20 cellular contexts compared by ENCODE assay signal in the genomic region with DNA sequence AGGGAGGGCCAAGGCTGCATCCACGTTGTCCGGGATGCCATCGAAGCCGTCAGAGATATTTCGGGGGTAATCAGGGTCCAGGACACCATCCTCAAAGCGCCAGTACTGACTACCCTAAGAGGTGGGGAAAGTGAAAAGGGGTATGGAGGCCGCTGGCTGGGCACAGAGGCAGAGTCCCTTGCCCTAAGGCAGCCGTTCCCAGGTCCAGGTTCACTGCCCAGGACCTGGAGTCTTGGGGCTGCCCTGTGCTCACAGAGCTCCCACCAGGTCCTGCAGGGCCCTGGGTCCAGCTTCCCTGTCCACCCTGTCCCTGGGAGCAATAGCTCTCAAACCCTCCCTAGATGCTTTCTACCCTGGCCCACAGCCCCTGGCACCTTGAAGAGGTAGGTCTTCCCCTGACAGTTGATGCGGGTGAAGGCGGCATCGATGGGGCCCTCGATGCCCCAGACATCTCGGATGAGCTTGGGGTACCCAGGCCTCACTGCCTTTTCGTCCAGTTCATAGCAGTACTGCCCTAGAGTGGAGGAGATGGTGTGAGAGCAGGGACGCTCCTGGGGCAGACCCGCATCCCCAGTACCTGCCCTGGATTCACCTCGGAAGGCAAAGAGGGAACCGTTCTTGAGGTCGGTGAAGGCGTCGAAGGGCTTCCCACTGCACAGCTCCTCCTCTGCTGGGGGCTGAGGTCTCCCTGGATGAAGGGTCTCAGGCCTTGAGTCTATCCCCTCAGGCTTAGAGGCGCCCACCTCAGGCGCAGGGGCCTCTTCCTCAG. TPM values are rescaled to one million over a fixed set of nuclear protein-coding genes. Genes with fewer than 3 reads are reported as not detected.
DNase-seq lines count a peak whose midpoint lies in the region; ATAC-seq, FAIRE-seq and TF ChIP-seq lines count a peak whose summit lies in the region.
"Had no signal": no experiment of that assay in that cellular context is flagged by ENCODE, and none has a peak within 500 bp of the region (broad histone marks: within the 10 kb centered on the region; RNA-seq: fewer than 3 reads in every experiment).

No MANE protein-coding gene starts in this region.

- no peak overlapping the region for H3K4me2 ChIP-seq in astrocyte (ENCODE audit: low read length)

- H3K4me1 ChIP-seq in left ventricle myocardium inferior (peaks cover 37% of the 10 kb centered on the region), astrocyte (ENCODE audit: insufficient read depth, low read length) (peaks cover 21% of the 10 kb centered on the region), upper lobe of right lung (peaks cover 28% of the 10 kb centered on the region), BE2C (peaks cover 5% of the 10 kb centered on the region; the same call in 1 of the 2 replicates)

- no peak for DNase-seq in left ventricle myocardium inferior
- no peak for DNase-seq in Right ventricle myocardium superior
- DNase-seq in astrocyte (ENCODE audit: low read depth): no peak
- no peak for DNase-seq in memory B cell (ENCODE audit: low spot score in 2 of 2)
- peak; percentile 59 for DNase-seq in upper lobe of right lung
- DNase-seq in GM20000 (ENCODE audit: low spot score): no peak
- no peak for DNase-seq in BE2C
- no peak for DNase-seq in NCI-H524 (lab: John Stamatoyannopoulos, UW)
- DNase-seq: DMS79 treated with DMSO at 0.1 percent for 48 hours, H7, NCI-H1417 treated with DMSO at 0.1 percent for 48 hours, NCI-H187 treated with DMSO at 0.1 percent for 48 hours, NCI-H226, NCI-H524 treated with DMSO at 0.1 percent for 48 hours had no signal

- H3K27ac ChIP-seq in left ventricle myocardium inferior (replicated peaks): peak overlapping the region; percentile 76
- no peak overlapping the region for H3K27ac ChIP-seq in astrocyte (ENCODE audit: low read depth, low read length)
- H3K27ac ChIP-seq in upper lobe of right lung: no peak overlapping the region

- no peak for FAIRE-seq in astrocyte (lab: Jason Lieb, UNC)
- FAIRE-seq: A204.1 had no signal

- no peak overlapping the region for H3K4me3 ChIP-seq in left ventricle myocardium inferior
- no peak overlapping the region for H3K4me3 ChIP-seq in astrocyte (ENCODE audit: insufficient read depth, low read depth, low read length)
- no peak overlapping the region for H3K4me3 ChIP-seq in upper lobe of right lung
- no peak overlapping the region for H3K4me3 ChIP-seq in BE2C (ENCODE audit: low read depth, low read length)
- H3K4me3 ChIP-seq: BLaER1 treated with 17β-estradiol and CSF1 and Interleukin-3, amounts not matched to agents 10 nM and 100 nM had no signal

- TF ChIP-seq CTCF in left ventricle myocardium inferior (IDR thresholded peaks at IDR 0.05; ENCODE audit: borderline replicate concordance): no peak
- no peak for TF ChIP-seq CTCF in astrocyte (IDR thresholded peaks at IDR 0.05; ENCODE audit: insufficient read depth, low read depth, low read length)
- no peak for TF ChIP-seq CTCF in upper lobe of right lung (IDR thresholded peaks at IDR 0.05)
- TF ChIP-seq CTCF in GM20000 (IDR thresholded peaks at IDR 0.05; ENCODE audit: extremely low read depth, missing control alignments): no peak
- TF ChIP-seq CTCF in BE2C (IDR thresholded peaks at IDR 0.05; ENCODE audit: low read depth, low read length): no peak

- H3K27ac Mint-ChIP-seq in astrocyte (ENCODE audit: unreplicated experiment): peak overlapping the region; percentile 14
- H3K27ac Mint-ChIP-seq in memory B cell: peak overlapping the region; percentile 31

- H3K9me3 Mint-ChIP-seq in astrocyte (ENCODE audit: unreplicated experiment) (no peaks in the 10 kb centered on the region), memory B cell (no peaks in the 10 kb centered on the region)
- H3K9me3 Mint-ChIP-seq: IgD-negative memory B cell had no signal

- H2AFZ ChIP-seq in astrocyte (ENCODE audit: low read depth, low read length): no peak overlapping the region

- H3K36me3 Mint-ChIP-seq in astrocyte (ENCODE audit: low read depth, unreplicated experiment) (peaks cover 7% of the 10 kb centered on the region), memory B cell (peaks cover 3% of the 10 kb centered on the region)
- H3K36me3 Mint-ChIP-seq: IgD-negative memory B cell had no signal

- peaks cover 6% of the 10 kb centered on the region for H3K79me2 ChIP-seq in astrocyte (ENCODE audit: insufficient read depth, low read length)

- ATAC-seq in Right ventricle myocardium superior (ENCODE audit: poor library complexity) (no peak), memory B cell (ENCODE audit: low read depth) (no peak), upper lobe of right lung (no peak)
- ATAC-seq: Panc1 had no signal

- H4K20me1 ChIP-seq in astrocyte (ENCODE audit: insufficient read depth, low read length): peaks cover 19% of the 10 kb centered on the region

- peaks cover 15% of the 10 kb centered on the region for H3K4me1 Mint-ChIP-seq in astrocyte (ENCODE audit: low read depth, unreplicated experiment)
- H3K4me1 Mint-ChIP-seq in memory B cell: peaks cover 21% of the 10 kb centered on the region

- no peaks in the 10 kb centered on the region for H3K27me3 ChIP-seq in left ventricle myocardium inferior (ENCODE audit: low read depth)
- no peaks in the 10 kb centered on the region for H3K27me3 ChIP-seq in astrocyte (ENCODE audit: insufficient read depth, low read length)
- no peaks in the 10 kb centered on the region for H3K27me3 ChIP-seq in upper lobe of right lung
- H3K27me3 ChIP-seq in BE2C: no peaks in the 10 kb centered on the region
- H3K27me3 ChIP-seq: BLaER1 treated with 17β-estradiol and CSF1 and Interleukin-3, amounts not matched to agents 10 nM and 100 nM had no signal

- H3K9ac ChIP-seq in astrocyte (ENCODE audit: low read length): no peak overlapping the region

- H3K4me3 Mint-ChIP-seq in astrocyte (ENCODE audit: unreplicated experiment) (no peak overlapping the region), memory B cell (no peak overlapping the region)

- intact Hi-C loops in left ventricle myocardium inferior (cut with micrococcal nuclease) (no loop called here), Right ventricle myocardium superior (cut with DNase I) (no loop called here), upper lobe of right lung (cut with DNase I) (no loop called here)

- H3K27me3 Mint-ChIP-seq in astrocyte (ENCODE audit: low read depth, unreplicated experiment) (peaks cover 9% of the 10 kb centered on the region), memory B cell (no peaks in the 10 kb centered on the region)
- H3K27me3 Mint-ChIP-seq: IgD-negative memory B cell had no signal

- H3K9me3 ChIP-seq in left ventricle myocardium inferior (replicated peaks): no peaks in the 10 kb centered on the region
- H3K9me3 ChIP-seq in astrocyte (ENCODE audit: insufficient read depth, low read depth, low read length): no peaks in the 10 kb centered on the region
- H3K9me3 ChIP-seq in upper lobe of right lung: no peaks in the 10 kb centered on the region
- no peaks in the 10 kb centered on the region for H3K9me3 ChIP-seq in BE2C
- H3K9me3 ChIP-seq: BLaER1 treated with 17β-estradiol and CSF1 and Interleukin-3, amounts not matched to agents 10 nM and 100 nM had no signal

- H3K36me3 ChIP-seq in left ventricle myocardium inferior: peaks cover under 1% of the 10 kb centered on the region
- no peaks in the 10 kb centered on the region for H3K36me3 ChIP-seq in astrocyte (ENCODE audit: insufficient read depth, low read length)
- H3K36me3 ChIP-seq in upper lobe of right lung: peaks cover 6% of the 10 kb centered on the region
- H3K36me3 ChIP-seq in BE2C: no peaks in the 10 kb centered on the region

RNA-seq across cellular contexts. Expression of a gene that starts 1.0 kb away (rescaled TPM):
- 40.4 TPM for total RNA-seq in left ventricle myocardium inferior
- 30.2 TPM for total RNA-seq in Right ventricle myocardium superior
- total RNA-seq in astrocyte: 1.4 and 2.7 TPM in 2 replicates
- 1.3 TPM for total RNA-seq in upper lobe of right lung
- polyA plus RNA-seq in BE2C (2012; ENCODE audit: insufficient read depth, insufficient read length, low read depth): 0.31 TPM
- total RNA-seq: MCF 10A had no signal
- polyA plus RNA-seq: IgD-negative memory B cell had no signal

RNA-seq across cellular contexts. Expression of a gene that starts 2.4 kb away (rescaled TPM):
- total RNA-seq in left ventricle myocardium inferior: 5.1 TPM
- total RNA-seq in Right ventricle myocardium superior: 5.0 TPM
- total RNA-seq in astrocyte: 12.8 and 14.4 TPM in 2 replicates
- 14.4 TPM for total RNA-seq in upper lobe of right lung
- 22.6 TPM for polyA plus RNA-seq in BE2C (2012; ENCODE audit: insufficient read depth, insufficient read length, low read depth)

RNA-seq across cellular contexts. Expression of a gene that starts 4.1 kb away (rescaled TPM):
- total RNA-seq in left ventricle myocardium inferior (not detected), Right ventricle myocardium superior (not detected), astrocyte (not detected in 2 replicates), upper lobe of right lung (not detected)
- polyA plus RNA-seq in BE2C (2012; ENCODE audit: insufficient read depth, insufficient read length, low read depth): not detected
- total RNA-seq: H7, MCF 10A, SK-MEL-5 had no signal
- polyA plus RNA-seq: IgD-negative memory B cell had no signal

RNA-seq across cellular contexts. Expression of a gene that starts 11.8 kb away (rescaled TPM):
- total RNA-seq in left ventricle myocardium inferior: 154 TPM
- total RNA-seq in Right ventricle myocardium superior: 158 TPM
- total RNA-seq in astrocyte: 78.6 and 79.1 TPM in 2 replicates
- total RNA-seq in upper lobe of right lung: 55.3 TPM
- 88.1 TPM for polyA plus RNA-seq in BE2C (2012; ENCODE audit: insufficient read depth, insufficient read length, low read depth)

RNA-seq across cellular contexts. Expression of a gene that starts 33.5 kb away (rescaled TPM):
- 35.1 TPM for total RNA-seq in left ventricle myocardium inferior
- total RNA-seq in Right ventricle myocardium superior: 33.8 TPM
- total RNA-seq in astrocyte: 87.0 and 100 TPM in 2 replicates
- total RNA-seq in upper lobe of right lung: 82.7 TPM
- 21.0 TPM for polyA plus RNA-seq in BE2C (2012; ENCODE audit: insufficient read depth, insufficient read length, low read depth)
